ENCODE assay signal across 10 cellular contexts in the genomic region with DNA sequence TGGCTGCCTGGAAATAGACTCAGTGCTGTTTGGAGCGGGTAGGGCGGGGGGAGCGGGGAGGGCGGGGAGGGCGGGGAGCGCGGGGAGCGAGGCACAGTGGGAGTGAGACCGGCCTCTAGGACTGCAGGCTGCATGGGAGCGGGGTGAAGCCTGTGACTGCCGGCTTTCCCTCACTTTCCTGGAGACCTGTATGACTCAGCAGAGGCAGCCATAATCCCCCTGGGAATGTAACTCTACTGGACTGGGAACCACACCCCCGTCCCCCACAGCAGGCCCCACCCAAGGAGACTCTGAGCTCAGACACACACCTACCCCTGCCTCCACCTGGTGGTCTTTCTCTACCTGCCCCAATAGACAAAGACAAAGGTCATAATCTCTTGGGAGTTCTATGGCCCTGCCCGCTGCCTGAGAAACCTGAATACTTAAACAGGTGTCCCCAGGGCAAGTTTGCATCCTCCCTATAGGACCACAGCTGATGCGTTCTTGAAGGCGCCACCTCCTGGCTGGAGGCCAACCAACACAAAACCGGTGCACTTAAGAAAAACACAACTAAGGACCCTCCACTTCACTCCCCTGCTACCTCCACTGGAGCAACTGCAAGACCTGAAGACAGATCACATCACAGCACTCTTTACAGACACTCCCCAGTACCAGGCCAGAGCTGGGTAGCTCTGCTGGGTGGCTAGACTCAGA. TPM values are rescaled to one million over a fixed set of nuclear protein-coding genes. Genes with fewer than 3 reads are reported as not detected.
DNase-seq lines count a peak whose midpoint lies in the region; FAIRE-seq and TF ChIP-seq lines count a peak whose summit lies in the region.
"Had no signal": no experiment of that assay in that cellular context is flagged by ENCODE, and none has a peak within 500 bp of the region (broad histone marks: within the 10 kb centered on the region; RNA-seq: fewer than 3 reads in every experiment).

No MANE protein-coding gene starts in this region.

- H2BK12ac ChIP-seq in neuronal stem cell (ENCODE audit: low read length): no peak overlapping the region

- no peak for TF ChIP-seq POLR2A in transverse colon (IDR thresholded peaks at IDR 0.05)

- peak; percentile 35 for FAIRE-seq in GM19239 (lab: Jason Lieb, UNC)
- no peak for FAIRE-seq in bronchial epithelial cell (lab: Jason Lieb, UNC)

- no peak overlapping the region for H3K4me3 ChIP-seq in bronchial epithelial cell (ENCODE audit: low read depth, low read length)
- no peak overlapping the region for H3K4me3 ChIP-seq in neuronal stem cell (ENCODE audit: low read length in 2 of 2)
- H3K4me3 ChIP-seq in transverse colon: no peak overlapping the region

- H2BK5ac ChIP-seq in neuronal stem cell (ENCODE audit: low read length): no peak overlapping the region

- TF ChIP-seq EP300 in transverse colon (IDR thresholded peaks at IDR 0.05; ENCODE audit: low read depth): no peak

- no peak overlapping the region for H4K8ac ChIP-seq in neuronal stem cell (ENCODE audit: low read depth, low read length)

- no peak overlapping the region for H3K9ac ChIP-seq in neuronal stem cell (ENCODE audit: low read depth, low read length, poor library complexity)

- no peak overlapping the region for H2BK15ac ChIP-seq in neuronal stem cell (ENCODE audit: low read length)

- no CpG with 5 or more reads among the region's 16 CpGs for WGBS in neuronal stem cell (ENCODE audit: extremely low coverage in 2 of 2, insufficient read length in 2 of 2, insufficient replicate concordance in 1 of 2), 2 donors
- 50% methylated on average over 11 of the region's 16 CpGs; no CpG with 5 or more reads in 1 of the 2 donors for WGBS in transverse colon (ENCODE audit: low coverage in 1 of 2), 2 donors

- no peak overlapping the region for H2AK5ac ChIP-seq in neuronal stem cell (ENCODE audit: low read depth, low read length)

- H4K91ac ChIP-seq in neuronal stem cell (ENCODE audit: low read depth, low read length, poor library complexity): no peak overlapping the region

- H3K36me3 ChIP-seq in bronchial epithelial cell (ENCODE audit: control insufficient read depth, insufficient read depth, low read length): no peaks in the 10 kb centered on the region
- no peaks in the 10 kb centered on the region for H3K36me3 ChIP-seq in neuronal stem cell (replicated peaks in 1 of 2; ENCODE audit: control insufficient read depth in 2 of 2, insufficient read depth in 2 of 2, low read length in 2 of 2)
- no peaks in the 10 kb centered on the region for H3K36me3 ChIP-seq in transverse colon

- H3K23ac ChIP-seq in neuronal stem cell (ENCODE audit: low read depth, low read length, poor library complexity): no peak overlapping the region

- peak overlapping the region; percentile 14 for H3K4me2 ChIP-seq in neuronal stem cell (ENCODE audit: insufficient read depth, low read length, poor library complexity, severe bottlenecking)

- in situ Hi-C loops in transverse colon (cut with MboI; ENCODE audit: low pct_ligation_motif_present in 1 of 4, low pct_unique_long_range_greater_than_20kb in 1 of 4, low sequenced_read_pairs in 3 of 4): no loop called here

- H3K9me3 ChIP-seq in neuronal stem cell (replicated peaks in 1 of 2; ENCODE audit: control insufficient read depth in 2 of 2, insufficient read depth in 1 of 2, low read depth in 1 of 2, low read length in 2 of 2): no peaks in the 10 kb centered on the region
- no peaks in the 10 kb centered on the region for H3K9me3 ChIP-seq in transverse colon

- H3K27ac ChIP-seq in neuronal stem cell (replicated peaks; ENCODE audit: low read length) (peak overlapping the region; percentile 56), transverse colon (no peak overlapping the region)

- intact Hi-C loops in transverse colon (cut with DNase I; ENCODE audit: low total_unique reads): no loop called here

- no peak overlapping the region for H3K18ac ChIP-seq in neuronal stem cell (ENCODE audit: low read length)

- TF ChIP-seq CTCF in bronchial epithelial cell (IDR thresholded peaks at IDR 0.05; ENCODE audit: insufficient read depth, low read length, severe bottlenecking) (no peak), transverse colon (IDR thresholded peaks at IDR 0.05) (no peak)

- no peak overlapping the region for H3K4ac ChIP-seq in neuronal stem cell (ENCODE audit: low read length)

- no peak overlapping the region for H2BK120ac ChIP-seq in neuronal stem cell (ENCODE audit: low read depth, low read length)

- H3K4me1 ChIP-seq in neuronal stem cell (ENCODE audit: control insufficient read depth in 2 of 2, insufficient read depth in 1 of 2, low read depth in 1 of 2, low read length in 2 of 2) (peaks cover 0 to 2% of the 10 kb centered on the region in 2 donors), transverse colon (no peaks in the 10 kb centered on the region)

- DNase-seq in GM19239 (ENCODE audit: insufficient read length, low spot score) (no peak), NCI-H1436 treated with DMSO at 0.1 percent for 48 hours (lab: John Stamatoyannopoulos, UW) (peak; percentile 86), bronchial epithelial cell (ENCODE audit: low read depth) (peak; percentile 70), neuronal stem cell (ENCODE audit: low spot score) (peak; percentile 18), transverse colon (no peak)
- no peak for DNase-seq in activated T-cell treated with anti-CD3 and anti-CD28 coated beads, Interleukin-2, amount 50 U/mL, for 1 hour
- no peak for DNase-seq in activated naive CD4-positive, alpha-beta T cell (lab: John Stamatoyannopoulos, UW)
- DNase-seq: GDM1, NCI-H1417 treated with DMSO at 0.1 percent for 48 hours, nucleus accumbens had no signal

- H3K27me3 ChIP-seq in bronchial epithelial cell (ENCODE audit: control insufficient read depth, insufficient read depth, low read length) (no peaks in the 10 kb centered on the region), neuronal stem cell (ENCODE audit: control insufficient read depth in 3 of 3, insufficient read depth in 3 of 3, low read depth in 1 of 3, low read length in 3 of 3) (no peaks in the 10 kb centered on the region), transverse colon (no peaks in the 10 kb centered on the region)

- H3K14ac ChIP-seq in neuronal stem cell (ENCODE audit: low read length): no peak overlapping the region

- no peaks in the 10 kb centered on the region for H3K79me1 ChIP-seq in neuronal stem cell (ENCODE audit: low read depth, low read length)

- H2AFZ ChIP-seq in neuronal stem cell (ENCODE audit: low read length): no peak overlapping the region

RNA-seq across cellular contexts. Expression of a gene that starts 18.0 kb away (rescaled TPM):
- total RNA-seq in bronchial epithelial cell (17.6 and 21.1 TPM in 2 replicates), transverse colon (10 to 100 TPM; 10.5 to 37.5 (median 18.4) TPM)
- polyA plus RNA-seq in neuronal stem cell (2013, experiment 1 of 2): 17.4 TPM
- polyA plus RNA-seq in neuronal stem cell (2013, experiment 2 of 2): 16.9 TPM

Comparison
In these comparisons a context has a peak if more than half of its experiments do, and no peak if none do; other contexts are left out.
1. DNase-seq: peak in NCI-H1436 treated with DMSO at 0.1 percent for 48 hours (single experiment), bronchial epithelial cell (single experiment) and neuronal stem cell (single experiment); none in GM19239 (single experiment), transverse colon (single experiment), activated T-cell treated with anti-CD3 and anti-CD28 coated beads, Interleukin-2, amount 50 U/mL, for 1 hour (single experiment) and activated naive CD4-positive, alpha-beta T cell (0 of 4).